2 cellular contexts compared by ENCODE assay signal in the genomic region with DNA sequence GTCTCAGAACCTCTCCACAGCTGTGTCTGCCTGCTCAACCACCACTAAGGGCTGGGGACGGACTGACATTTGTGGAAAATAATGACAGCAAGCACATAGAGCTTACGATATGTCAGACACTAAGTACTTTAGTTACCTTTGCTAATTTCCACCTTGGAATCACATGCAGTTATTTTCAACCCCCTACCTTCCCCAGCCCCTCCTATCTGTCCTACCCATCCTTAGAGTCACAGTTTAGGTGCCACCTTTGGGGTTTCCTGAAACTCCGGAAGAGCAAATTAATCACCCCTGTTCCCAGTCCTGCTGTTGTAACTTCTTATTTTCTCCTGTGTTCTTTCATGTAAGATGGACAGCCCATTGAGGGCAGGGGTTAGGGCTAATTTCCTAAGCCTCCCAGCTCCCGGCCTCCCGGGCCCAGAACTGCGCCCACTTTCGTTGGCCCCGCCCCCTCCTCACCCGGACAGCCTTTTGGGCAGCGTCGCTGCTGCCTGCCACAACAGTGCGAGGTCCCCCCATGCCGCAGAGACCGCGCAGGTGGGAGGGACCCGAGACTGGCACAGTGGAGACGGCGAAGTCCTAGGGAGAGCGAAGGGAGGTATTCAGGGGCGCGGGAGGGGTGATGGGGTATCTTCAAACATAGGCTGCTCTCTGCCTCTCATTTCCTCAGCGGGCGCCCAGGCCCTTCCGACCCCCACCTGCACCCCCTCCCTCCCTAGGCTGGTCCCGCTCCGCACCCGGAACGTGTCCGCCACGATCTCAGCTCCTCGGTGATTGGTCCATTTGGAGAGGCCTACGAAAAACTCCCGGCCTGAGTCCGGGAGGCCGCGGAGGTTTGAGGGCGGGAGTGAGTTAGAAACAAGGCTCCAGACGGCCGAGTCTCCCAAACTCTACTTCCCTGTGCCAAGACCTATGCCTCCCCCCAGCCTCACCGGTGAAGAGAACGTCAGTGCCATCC.
TF ChIP-seq lines count a peak whose summit lies in the region.

No MANE protein-coding gene starts in this region.

TF ChIP-seq in liver, 16 proteins besides CTCF, POLR2A, EP300 and RAD21:
- TF ChIP-seq YY1 (IDR thresholded peaks at IDR 0.05) (no peak), EGR1 (IDR thresholded peaks at IDR 0.05; ENCODE audit: low read depth in 2 of 2) (no peak), FOXA2 (IDR thresholded peaks at IDR 0.05) (no peak), JUND (IDR thresholded peaks at IDR 0.05) (no peak), ZBTB33 (IDR thresholded peaks at IDR 0.05) (no peak), GABPA (IDR thresholded peaks at IDR 0.05 in 1 of 2, conservative IDR thresholded peaks at IDR 0.05 in 1 of 2) (no peak), HNF4A (conservative IDR thresholded peaks at IDR 0.05) (no peak)
- TF ChIP-seq, protein P1, sequence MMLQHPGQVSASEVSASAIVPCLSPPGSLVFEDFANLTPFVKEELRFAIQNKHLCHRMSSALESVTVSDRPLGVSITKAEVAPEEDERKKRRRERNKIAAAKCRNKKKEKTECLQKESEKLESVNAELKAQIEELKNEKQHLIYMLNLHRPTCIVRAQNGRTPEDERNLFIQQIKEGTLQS (IDR thresholded peaks at IDR 0.05) = no peak
- TF ChIP-seq, protein P2, sequence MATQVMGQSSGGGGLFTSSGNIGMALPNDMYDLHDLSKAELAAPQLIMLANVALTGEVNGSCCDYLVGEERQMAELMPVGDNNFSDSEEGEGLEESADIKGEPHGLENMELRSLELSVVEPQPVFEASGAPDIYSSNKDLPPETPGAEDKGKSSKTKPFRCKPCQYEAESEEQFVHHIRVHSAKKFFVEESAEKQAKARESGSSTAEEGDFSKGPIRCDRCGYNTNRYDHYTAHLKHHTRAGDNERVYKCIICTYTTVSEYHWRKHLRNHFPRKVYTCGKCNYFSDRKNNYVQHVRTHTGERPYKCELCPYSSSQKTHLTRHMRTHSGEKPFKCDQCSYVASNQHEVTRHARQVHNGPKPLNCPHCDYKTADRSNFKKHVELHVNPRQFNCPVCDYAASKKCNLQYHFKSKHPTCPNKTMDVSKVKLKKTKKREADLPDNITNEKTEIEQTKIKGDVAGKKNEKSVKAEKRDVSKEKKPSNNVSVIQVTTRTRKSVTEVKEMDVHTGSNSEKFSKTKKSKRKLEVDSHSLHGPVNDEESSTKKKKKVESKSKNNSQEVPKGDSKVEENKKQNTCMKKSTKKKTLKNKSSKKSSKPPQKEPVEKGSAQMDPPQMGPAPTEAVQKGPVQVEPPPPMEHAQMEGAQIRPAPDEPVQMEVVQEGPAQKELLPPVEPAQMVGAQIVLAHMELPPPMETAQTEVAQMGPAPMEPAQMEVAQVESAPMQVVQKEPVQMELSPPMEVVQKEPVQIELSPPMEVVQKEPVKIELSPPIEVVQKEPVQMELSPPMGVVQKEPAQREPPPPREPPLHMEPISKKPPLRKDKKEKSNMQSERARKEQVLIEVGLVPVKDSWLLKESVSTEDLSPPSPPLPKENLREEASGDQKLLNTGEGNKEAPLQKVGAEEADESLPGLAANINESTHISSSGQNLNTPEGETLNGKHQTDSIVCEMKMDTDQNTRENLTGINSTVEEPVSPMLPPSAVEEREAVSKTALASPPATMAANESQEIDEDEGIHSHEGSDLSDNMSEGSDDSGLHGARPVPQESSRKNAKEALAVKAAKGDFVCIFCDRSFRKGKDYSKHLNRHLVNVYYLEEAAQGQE (IDR thresholded peaks at IDR 0.05) = no peak

TF ChIP-seq in HepG2, 621 proteins besides CTCF, POLR2A, EP300 and RAD21:
- TF ChIP-seq, protein P3, sequence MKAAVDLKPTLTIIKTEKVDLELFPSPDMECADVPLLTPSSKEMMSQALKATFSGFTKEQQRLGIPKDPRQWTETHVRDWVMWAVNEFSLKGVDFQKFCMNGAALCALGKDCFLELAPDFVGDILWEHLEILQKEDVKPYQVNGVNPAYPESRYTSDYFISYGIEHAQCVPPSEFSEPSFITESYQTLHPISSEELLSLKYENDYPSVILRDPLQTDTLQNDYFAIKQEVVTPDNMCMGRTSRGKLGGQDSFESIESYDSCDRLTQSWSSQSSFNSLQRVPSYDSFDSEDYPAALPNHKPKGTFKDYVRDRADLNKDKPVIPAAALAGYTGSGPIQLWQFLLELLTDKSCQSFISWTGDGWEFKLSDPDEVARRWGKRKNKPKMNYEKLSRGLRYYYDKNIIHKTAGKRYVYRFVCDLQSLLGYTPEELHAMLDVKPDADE (CRISPR knock-in tag; IDR thresholded peaks at IDR 0.05) = no peak
- TF ChIP-seq PRMT3 (CRISPR knock-in tag; IDR thresholded peaks at IDR 0.05; ENCODE audit: borderline replicate concordance, low read depth) (no peak), ZNF672 (CRISPR knock-in tag; IDR thresholded peaks at IDR 0.05) (no peak), HNF1A (IDR thresholded peaks at IDR 0.05; ENCODE audit: low read depth) (no peak), HNF1A (CRISPR knock-in tag; IDR thresholded peaks at IDR 0.05; ENCODE audit: borderline replicate concordance) (no peak), ZC3H4 (CRISPR knock-in tag; IDR thresholded peaks at IDR 0.05; ENCODE audit: borderline replicate concordance) (no peak), ZNF597 (CRISPR knock-in tag; IDR thresholded peaks at IDR 0.05) (no peak), CREM (IDR thresholded peaks at IDR 0.05) (no peak), CREM (CRISPR knock-in tag; IDR thresholded peaks at IDR 0.05) (no peak), NFIB (CRISPR knock-in tag; IDR thresholded peaks at IDR 0.05; ENCODE audit: borderline replicate concordance) (no peak), ZNF496 (CRISPR knock-in tag; IDR thresholded peaks at IDR 0.05; ENCODE audit: insufficient replicate concordance) (no peak), ZNF552 (CRISPR knock-in tag; IDR thresholded peaks at IDR 0.05; ENCODE audit: borderline replicate concordance) (no peak), ETV6 (CRISPR knock-in tag; conservative IDR thresholded peaks at IDR 0.05) (no peak), TCF7 (IDR thresholded peaks at IDR 0.05; ENCODE audit: low read depth) (no peak), ZNF296 (CRISPR knock-in tag; conservative IDR thresholded peaks at IDR 0.05) (no peak)
- TF ChIP-seq, protein P4, sequence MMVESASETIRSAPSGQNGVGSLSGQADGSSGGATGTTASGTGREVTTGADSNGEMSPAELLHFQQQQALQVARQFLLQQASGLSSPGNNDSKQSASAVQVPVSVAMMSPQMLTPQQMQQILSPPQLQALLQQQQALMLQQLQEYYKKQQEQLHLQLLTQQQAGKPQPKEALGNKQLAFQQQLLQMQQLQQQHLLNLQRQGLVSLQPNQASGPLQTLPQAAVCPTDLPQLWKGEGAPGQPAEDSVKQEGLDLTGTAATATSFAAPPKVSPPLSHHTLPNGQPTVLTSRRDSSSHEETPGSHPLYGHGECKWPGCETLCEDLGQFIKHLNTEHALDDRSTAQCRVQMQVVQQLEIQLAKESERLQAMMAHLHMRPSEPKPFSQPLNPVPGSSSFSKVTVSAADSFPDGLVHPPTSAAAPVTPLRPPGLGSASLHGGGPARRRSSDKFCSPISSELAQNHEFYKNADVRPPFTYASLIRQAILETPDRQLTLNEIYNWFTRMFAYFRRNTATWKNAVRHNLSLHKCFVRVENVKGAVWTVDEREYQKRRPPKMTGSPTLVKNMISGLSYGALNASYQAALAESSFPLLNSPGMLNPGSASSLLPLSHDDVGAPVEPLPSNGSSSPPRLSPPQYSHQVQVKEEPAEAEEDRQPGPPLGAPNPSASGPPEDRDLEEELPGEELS (CRISPR knock-in tag; IDR thresholded peaks at IDR 0.05) = no peak
TF ChIP-seq in HepG2: peak in this region for 0.
